23 cellular contexts compared by ENCODE assay signal in genomic region chr2:18891598-18892345, GRCh38.
"Had no signal": no experiment of that assay in that cellular context is flagged by ENCODE, and none has a peak within 500 bp of the region (broad histone marks: within the 10 kb centered on the region; RNA-seq: fewer than 3 reads in every experiment).

No MANE protein-coding gene starts in this region.

- H3K36me3 ChIP-seq: brain microvascular endothelial cell, esophagus muscularis mucosa, pancreas, sigmoid colon, stomach, upper lobe of left lung had no signal

- FAIRE-seq: pancreas had no signal

- H3K4me1 ChIP-seq: pancreas, upper lobe of left lung had no signal

- ATAC-seq: left lobe of liver; mucosa of descending colon; naive thymus-derived CD4-positive, alpha-beta T cell; pancreas had no signal

- H3K9me3 ChIP-seq: esophagus muscularis mucosa, mucosa of descending colon, pancreas, sigmoid colon, stomach, testis, upper lobe of left lung had no signal

- H3K27me3 ChIP-seq: brain microvascular endothelial cell, esophagus muscularis mucosa, hepatocyte, pancreas, sigmoid colon, stomach, testis, upper lobe of left lung had no signal

- DNase-seq: activated CD4-positive, alpha-beta T cell treated with anti-CD3 and anti-CD28 coated beads, Interleukin-2, amount 10 ng/mL, durations not matched to agents 7 days and 5 days; activated CD8-positive, alpha-beta memory T cell treated with anti-CD3 and anti-CD28 coated beads, Interleukin-2, amount 50 U/mL, for 48 hours; activated naive CD4-positive, alpha-beta T cell; activated naive CD8-positive, alpha-beta T cell treated with anti-CD3 and anti-CD28 coated beads, Interleukin-2, amount 10 ng/mL, durations not matched to agents 7 days and 5 days; anterior cingulate cortex; brain microvascular endothelial cell; effector CD4-positive, alpha-beta T cell; islet precursor cell; mammary epithelial cell; mucosa of descending colon; naive thymus-derived CD4-positive, alpha-beta T cell; pancreas; sigmoid colon; stimulated activated CD4-positive, alpha-beta T cell treated with anti-CD3 and anti-CD28 coated beads, Interleukin-12 subunit alpha, Interleukin-12 subunit beta, amount 100 ng/mL, for 4 hours; stimulated activated CD4-positive, alpha-beta T cell treated with anti-CD3 and anti-CD28 coated beads, Interleukin-2, amount 100 ng/mL, for 24 hours; stomach; T-helper 9 cell; testis; upper lobe of left lung had no signal

- H3K4me3 ChIP-seq: coronary artery, esophagus muscularis mucosa, hepatocyte, mucosa of descending colon, pancreas, sigmoid colon, stomach, testis, upper lobe of left lung had no signal

- H3K27ac ChIP-seq: brain microvascular endothelial cell, coronary artery, esophagus muscularis mucosa, hepatocyte, pancreas, stomach, testis, upper lobe of left lung had no signal
